1 cellular context compared by ENCODE assay signal in the genomic region with DNA sequence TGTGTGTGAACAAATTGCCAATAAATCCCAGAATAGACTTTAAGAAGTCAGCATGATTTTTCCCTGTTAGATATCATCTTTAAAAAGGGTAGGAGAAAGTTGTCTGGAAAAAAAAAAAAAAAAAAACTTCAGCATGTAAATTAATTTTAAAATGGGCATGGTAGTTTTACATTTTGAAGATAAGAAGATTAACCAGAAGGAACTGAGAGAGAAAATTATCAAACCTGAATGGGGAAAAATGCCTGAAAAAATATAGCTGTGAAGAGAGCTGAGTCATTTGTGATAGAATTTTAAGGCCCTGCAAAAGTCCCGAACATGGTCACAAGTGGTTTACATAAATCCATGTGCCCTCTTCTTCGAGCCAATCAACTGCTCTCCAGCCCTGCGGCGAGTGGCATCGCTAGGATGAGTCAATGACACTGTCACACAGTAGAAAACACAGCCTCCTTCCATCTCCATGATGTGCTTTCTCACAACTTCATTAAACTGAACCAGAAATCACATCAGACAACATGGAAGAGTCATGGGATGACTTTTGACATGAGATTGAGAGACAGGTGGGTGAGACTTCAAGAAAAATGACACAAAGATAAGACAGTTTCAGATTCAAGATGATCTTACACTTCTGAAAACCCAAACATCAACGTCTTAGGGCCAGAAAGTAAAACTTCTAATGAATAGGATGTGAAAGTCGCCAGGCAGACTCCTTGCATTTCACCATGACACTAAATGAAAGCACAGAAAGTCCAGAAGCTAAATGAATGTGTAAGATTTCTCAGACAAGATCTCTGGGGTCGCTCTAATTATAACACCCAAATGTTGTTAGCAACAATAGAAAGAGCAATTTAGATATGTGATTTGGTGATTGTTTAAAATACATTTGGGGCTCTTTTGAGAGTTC.
TF ChIP-seq lines count a peak whose summit lies in the region.

No MANE protein-coding gene starts in this region.

TF ChIP-seq in K562, 482 proteins besides CTCF, POLR2A, EP300 and RAD21 (continued from another document):
- TF ChIP-seq, protein P1, sequence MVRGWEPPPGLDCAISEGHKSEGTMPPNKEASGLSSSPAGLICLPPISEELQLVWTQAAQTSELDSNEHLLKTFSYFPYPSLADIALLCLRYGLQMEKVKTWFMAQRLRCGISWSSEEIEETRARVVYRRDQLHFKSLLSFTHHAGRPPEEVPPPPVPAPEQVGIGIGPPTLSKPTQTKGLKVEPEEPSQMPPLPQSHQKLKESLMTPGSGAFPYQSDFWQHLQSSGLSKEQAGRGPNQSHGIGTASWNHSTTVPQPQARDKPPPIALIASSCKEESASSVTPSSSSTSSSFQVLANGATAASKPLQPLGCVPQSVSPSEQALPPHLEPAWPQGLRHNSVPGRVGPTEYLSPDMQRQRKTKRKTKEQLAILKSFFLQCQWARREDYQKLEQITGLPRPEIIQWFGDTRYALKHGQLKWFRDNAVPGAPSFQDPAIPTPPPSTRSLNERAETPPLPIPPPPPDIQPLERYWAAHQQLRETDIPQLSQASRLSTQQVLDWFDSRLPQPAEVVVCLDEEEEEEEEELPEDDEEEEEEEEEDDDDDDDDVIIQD (CRISPR knock-in tag; IDR thresholded peaks at IDR 0.05) = no peak
- TF ChIP-seq, protein P2, sequence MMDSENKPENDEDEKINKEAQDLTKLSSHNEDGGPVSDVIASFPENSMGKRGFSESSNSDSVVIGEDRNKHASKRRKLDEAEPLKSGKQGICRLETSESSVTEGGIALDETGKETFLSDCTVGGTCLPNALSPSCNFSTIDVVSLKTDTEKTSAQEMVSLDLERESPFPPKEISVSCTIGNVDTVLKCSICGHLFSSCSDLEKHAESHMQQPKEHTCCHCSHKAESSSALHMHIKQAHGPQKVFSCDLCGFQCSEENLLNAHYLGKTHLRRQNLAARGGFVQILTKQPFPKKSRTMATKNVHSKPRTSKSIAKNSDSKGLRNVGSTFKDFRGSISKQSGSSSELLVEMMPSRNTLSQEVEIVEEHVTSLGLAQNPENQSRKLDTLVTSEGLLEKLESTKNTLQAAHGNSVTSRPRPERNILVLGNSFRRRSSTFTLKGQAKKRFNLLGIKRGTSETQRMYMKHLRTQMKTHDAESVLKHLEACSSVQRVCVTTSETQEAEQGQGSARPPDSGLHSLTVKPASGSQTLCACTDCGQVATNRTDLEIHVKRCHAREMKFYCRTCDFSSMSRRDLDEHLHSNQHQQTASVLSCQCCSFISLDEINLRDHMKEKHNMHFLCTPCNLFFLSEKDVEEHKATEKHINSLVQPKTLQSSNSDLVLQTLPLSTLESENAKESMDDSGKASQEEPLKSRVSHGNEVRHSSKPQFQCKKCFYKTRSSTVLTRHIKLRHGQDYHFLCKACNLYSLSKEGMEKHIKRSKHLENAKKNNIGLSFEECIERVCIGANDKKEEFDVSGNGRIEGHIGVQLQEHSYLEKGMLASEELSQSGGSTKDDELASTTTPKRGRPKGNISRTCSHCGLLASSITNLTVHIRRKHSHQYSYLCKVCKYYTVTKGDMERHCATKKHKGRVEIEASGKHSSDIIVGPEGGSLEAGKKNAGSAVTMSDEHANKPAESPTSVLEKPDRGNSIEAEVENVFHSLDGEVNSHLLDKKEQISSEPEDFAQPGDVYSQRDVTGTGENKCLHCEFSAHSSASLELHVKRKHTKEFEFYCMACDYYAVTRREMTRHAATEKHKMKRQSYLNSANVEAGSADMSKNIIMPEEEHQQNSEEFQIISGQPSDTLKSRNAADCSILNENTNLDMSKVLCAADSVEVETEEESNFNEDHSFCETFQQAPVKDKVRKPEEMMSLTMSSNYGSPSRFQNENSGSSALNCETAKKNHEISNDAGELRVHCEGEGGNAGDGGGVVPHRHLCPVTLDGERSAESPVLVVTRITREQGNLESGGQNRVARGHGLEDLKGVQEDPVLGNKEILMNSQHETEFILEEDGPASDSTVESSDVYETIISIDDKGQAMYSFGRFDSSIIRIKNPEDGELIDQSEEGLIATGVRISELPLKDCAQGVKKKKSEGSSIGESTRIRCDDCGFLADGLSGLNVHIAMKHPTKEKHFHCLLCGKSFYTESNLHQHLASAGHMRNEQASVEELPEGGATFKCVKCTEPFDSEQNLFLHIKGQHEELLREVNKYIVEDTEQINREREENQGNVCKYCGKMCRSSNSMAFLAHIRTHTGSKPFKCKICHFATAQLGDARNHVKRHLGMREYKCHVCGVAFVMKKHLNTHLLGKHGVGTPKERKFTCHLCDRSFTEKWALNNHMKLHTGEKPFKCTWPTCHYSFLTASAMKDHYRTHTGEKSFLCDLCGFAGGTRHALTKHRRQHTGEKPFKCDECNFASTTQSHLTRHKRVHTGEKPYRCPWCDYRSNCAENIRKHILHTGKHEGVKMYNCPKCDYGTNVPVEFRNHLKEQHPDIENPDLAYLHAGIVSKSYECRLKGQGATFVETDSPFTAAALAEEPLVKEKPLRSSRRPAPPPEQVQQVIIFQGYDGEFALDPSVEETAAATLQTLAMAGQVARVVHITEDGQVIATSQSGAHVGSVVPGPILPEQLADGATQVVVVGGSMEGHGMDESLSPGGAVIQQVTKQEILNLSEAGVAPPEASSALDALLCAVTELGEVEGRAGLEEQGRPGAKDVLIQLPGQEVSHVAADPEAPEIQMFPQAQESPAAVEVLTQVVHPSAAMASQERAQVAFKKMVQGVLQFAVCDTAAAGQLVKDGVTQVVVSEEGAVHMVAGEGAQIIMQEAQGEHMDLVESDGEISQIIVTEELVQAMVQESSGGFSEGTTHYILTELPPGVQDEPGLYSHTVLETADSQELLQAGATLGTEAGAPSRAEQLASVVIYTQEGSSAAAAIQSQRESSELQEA (IDR thresholded peaks at IDR 0.05; ENCODE audit: low read depth) = no peak
- TF ChIP-seq ZNF699 (CRISPR knock-in tag; IDR thresholded peaks at IDR 0.05; ENCODE audit: insufficient replicate concordance) = no peak
- TF ChIP-seq MAFG (tag; conservative IDR thresholded peaks at IDR 0.05) = no peak
- no peak for TF ChIP-seq ZNF780A (CRISPR knock-in tag; IDR thresholded peaks at IDR 0.05)
- TF ChIP-seq ILK (tag; IDR thresholded peaks at IDR 0.05; ENCODE audit: borderline replicate concordance, low read depth) = no peak
- TF ChIP-seq, protein P3, sequence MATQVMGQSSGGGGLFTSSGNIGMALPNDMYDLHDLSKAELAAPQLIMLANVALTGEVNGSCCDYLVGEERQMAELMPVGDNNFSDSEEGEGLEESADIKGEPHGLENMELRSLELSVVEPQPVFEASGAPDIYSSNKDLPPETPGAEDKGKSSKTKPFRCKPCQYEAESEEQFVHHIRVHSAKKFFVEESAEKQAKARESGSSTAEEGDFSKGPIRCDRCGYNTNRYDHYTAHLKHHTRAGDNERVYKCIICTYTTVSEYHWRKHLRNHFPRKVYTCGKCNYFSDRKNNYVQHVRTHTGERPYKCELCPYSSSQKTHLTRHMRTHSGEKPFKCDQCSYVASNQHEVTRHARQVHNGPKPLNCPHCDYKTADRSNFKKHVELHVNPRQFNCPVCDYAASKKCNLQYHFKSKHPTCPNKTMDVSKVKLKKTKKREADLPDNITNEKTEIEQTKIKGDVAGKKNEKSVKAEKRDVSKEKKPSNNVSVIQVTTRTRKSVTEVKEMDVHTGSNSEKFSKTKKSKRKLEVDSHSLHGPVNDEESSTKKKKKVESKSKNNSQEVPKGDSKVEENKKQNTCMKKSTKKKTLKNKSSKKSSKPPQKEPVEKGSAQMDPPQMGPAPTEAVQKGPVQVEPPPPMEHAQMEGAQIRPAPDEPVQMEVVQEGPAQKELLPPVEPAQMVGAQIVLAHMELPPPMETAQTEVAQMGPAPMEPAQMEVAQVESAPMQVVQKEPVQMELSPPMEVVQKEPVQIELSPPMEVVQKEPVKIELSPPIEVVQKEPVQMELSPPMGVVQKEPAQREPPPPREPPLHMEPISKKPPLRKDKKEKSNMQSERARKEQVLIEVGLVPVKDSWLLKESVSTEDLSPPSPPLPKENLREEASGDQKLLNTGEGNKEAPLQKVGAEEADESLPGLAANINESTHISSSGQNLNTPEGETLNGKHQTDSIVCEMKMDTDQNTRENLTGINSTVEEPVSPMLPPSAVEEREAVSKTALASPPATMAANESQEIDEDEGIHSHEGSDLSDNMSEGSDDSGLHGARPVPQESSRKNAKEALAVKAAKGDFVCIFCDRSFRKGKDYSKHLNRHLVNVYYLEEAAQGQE (CRISPR knock-in tag; IDR thresholded peaks at IDR 0.05; ENCODE audit: low read depth) = no peak
- no peak for TF ChIP-seq IRF2 (CRISPR knock-in tag; IDR thresholded peaks at IDR 0.05)
- TF ChIP-seq, protein P4, sequence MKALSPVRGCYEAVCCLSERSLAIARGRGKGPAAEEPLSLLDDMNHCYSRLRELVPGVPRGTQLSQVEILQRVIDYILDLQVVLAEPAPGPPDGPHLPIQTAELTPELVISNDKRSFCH (CRISPR knock-in tag; IDR thresholded peaks at IDR 0.05) = no peak
- TF ChIP-seq, protein P4 (tag; IDR thresholded peaks at IDR 0.05) = no peak
- TF ChIP-seq, protein P5, sequence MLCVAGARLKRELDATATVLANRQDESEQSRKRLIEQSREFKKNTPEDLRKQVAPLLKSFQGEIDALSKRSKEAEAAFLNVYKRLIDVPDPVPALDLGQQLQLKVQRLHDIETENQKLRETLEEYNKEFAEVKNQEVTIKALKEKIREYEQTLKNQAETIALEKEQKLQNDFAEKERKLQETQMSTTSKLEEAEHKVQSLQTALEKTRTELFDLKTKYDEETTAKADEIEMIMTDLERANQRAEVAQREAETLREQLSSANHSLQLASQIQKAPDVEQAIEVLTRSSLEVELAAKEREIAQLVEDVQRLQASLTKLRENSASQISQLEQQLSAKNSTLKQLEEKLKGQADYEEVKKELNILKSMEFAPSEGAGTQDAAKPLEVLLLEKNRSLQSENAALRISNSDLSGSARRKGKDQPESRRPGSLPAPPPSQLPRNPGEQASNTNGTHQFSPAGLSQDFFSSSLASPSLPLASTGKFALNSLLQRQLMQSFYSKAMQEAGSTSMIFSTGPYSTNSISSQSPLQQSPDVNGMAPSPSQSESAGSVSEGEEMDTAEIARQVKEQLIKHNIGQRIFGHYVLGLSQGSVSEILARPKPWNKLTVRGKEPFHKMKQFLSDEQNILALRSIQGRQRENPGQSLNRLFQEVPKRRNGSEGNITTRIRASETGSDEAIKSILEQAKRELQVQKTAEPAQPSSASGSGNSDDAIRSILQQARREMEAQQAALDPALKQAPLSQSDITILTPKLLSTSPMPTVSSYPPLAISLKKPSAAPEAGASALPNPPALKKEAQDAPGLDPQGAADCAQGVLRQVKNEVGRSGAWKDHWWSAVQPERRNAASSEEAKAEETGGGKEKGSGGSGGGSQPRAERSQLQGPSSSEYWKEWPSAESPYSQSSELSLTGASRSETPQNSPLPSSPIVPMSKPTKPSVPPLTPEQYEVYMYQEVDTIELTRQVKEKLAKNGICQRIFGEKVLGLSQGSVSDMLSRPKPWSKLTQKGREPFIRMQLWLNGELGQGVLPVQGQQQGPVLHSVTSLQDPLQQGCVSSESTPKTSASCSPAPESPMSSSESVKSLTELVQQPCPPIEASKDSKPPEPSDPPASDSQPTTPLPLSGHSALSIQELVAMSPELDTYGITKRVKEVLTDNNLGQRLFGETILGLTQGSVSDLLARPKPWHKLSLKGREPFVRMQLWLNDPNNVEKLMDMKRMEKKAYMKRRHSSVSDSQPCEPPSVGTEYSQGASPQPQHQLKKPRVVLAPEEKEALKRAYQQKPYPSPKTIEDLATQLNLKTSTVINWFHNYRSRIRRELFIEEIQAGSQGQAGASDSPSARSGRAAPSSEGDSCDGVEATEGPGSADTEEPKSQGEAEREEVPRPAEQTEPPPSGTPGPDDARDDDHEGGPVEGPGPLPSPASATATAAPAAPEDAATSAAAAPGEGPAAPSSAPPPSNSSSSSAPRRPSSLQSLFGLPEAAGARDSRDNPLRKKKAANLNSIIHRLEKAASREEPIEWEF (CRISPR knock-in tag; IDR thresholded peaks at IDR 0.05) = no peak
- TF ChIP-seq, protein P6, sequence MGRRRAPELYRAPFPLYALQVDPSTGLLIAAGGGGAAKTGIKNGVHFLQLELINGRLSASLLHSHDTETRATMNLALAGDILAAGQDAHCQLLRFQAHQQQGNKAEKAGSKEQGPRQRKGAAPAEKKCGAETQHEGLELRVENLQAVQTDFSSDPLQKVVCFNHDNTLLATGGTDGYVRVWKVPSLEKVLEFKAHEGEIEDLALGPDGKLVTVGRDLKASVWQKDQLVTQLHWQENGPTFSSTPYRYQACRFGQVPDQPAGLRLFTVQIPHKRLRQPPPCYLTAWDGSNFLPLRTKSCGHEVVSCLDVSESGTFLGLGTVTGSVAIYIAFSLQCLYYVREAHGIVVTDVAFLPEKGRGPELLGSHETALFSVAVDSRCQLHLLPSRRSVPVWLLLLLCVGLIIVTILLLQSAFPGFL (CRISPR knock-in tag; IDR thresholded peaks at IDR 0.05) = no peak
- TF ChIP-seq, protein P7, sequence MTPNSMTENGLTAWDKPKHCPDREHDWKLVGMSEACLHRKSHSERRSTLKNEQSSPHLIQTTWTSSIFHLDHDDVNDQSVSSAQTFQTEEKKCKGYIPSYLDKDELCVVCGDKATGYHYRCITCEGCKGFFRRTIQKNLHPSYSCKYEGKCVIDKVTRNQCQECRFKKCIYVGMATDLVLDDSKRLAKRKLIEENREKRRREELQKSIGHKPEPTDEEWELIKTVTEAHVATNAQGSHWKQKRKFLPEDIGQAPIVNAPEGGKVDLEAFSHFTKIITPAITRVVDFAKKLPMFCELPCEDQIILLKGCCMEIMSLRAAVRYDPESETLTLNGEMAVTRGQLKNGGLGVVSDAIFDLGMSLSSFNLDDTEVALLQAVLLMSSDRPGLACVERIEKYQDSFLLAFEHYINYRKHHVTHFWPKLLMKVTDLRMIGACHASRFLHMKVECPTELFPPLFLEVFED (CRISPR knock-in tag; conservative IDR thresholded peaks at IDR 0.05) = no peak
- TF ChIP-seq GABPB1 (CRISPR knock-in tag; IDR thresholded peaks at IDR 0.05) = no peak
- TF ChIP-seq TAL1 (IDR thresholded peaks at IDR 0.05) = no peak
- no peak for TF ChIP-seq GATAD2A (IDR thresholded peaks at IDR 0.05)
- TF ChIP-seq, protein P8, sequence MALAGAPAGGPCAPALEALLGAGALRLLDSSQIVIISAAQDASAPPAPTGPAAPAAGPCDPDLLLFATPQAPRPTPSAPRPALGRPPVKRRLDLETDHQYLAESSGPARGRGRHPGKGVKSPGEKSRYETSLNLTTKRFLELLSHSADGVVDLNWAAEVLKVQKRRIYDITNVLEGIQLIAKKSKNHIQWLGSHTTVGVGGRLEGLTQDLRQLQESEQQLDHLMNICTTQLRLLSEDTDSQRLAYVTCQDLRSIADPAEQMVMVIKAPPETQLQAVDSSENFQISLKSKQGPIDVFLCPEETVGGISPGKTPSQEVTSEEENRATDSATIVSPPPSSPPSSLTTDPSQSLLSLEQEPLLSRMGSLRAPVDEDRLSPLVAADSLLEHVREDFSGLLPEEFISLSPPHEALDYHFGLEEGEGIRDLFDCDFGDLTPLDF (CRISPR knock-in tag; IDR thresholded peaks at IDR 0.05) = no peak
